Comparison of ENCODE assay signal across 12 cellular contexts in genomic region chr7:36301914-36302771, GRCh38.
DNase-seq lines count a peak whose midpoint lies in the region; ATAC-seq and TF ChIP-seq lines count a peak whose summit lies in the region.
"Had no signal": no experiment of that assay in that cellular context is flagged by ENCODE, and none has a peak within 500 bp of the region (broad histone marks: within the 10 kb centered on the region; RNA-seq: fewer than 3 reads in every experiment).

No MANE protein-coding gene starts in this region.

- no peaks in the 10 kb centered on the region for H3K27me3 ChIP-seq in A673 (replicated peaks; ENCODE audit: insufficient read depth, low read depth, low read length, poor library complexity)
- H3K27me3 ChIP-seq in CD4-positive, alpha-beta memory T cell (ENCODE audit: insufficient read depth, low read length), result no peaks in the 10 kb centered on the region
- H3K27me3 ChIP-seq: adrenal gland had no signal

- no peaks in the 10 kb centered on the region for H3K9me3 ChIP-seq in A673 (ENCODE audit: low read depth, low read length, poor library complexity, severe bottlenecking)
- H3K9me3 ChIP-seq in CD4-positive, alpha-beta memory T cell (ENCODE audit: control insufficient read depth in 1 of 2, low read length in 2 of 2), result no peaks in the 10 kb centered on the region
- H3K9me3 ChIP-seq: adrenal gland had no signal

- H3K36me3 Mint-ChIP-seq in dendritic cell treated with granulocyte-macrophage colony-stimulating factor and Interleukin-4, amounts not matched to agents 40 ng/mL and 50 ng/mL, for 4 days (ENCODE audit: low read depth), result peaks cover 65% of the 10 kb centered on the region
- H3K36me3 Mint-ChIP-seq in mesothelial cell of epicardium, result peaks cover 16% of the 10 kb centered on the region
- H3K36me3 Mint-ChIP-seq in CD4-positive, alpha-beta memory T cell, result peaks cover 26 to 32% of the 10 kb centered on the region in 2 donors
- H3K36me3 Mint-ChIP-seq: activated CD4-positive, alpha-beta memory T cell treated with anti-CD3 and anti-CD28 coated beads for 36 hours had no signal

- TF ChIP-seq CTCF in A673 (conservative IDR thresholded peaks at IDR 0.05; ENCODE audit: low read depth, low read length) (no peak; the same call in 1 of the 2 replicates), mesothelial cell of epicardium (IDR thresholded peaks at IDR 0.05; ENCODE audit: unreplicated experiment) (no peak)

- peaks cover 30% of the 10 kb centered on the region for H3K4me1 ChIP-seq in A673 (ENCODE audit: insufficient read depth, low read length, poor library complexity, severe bottlenecking)
- no peaks in the 10 kb centered on the region for H3K4me1 ChIP-seq in CD4-positive, alpha-beta memory T cell (ENCODE audit: insufficient read depth, low read length)

- CTCF ChIA-PET in A673 (lab: Charles Lee), result interaction anchor here (0.7 to 1.2 kb wide), 2 partner anchors 11 to 65 kb away, joined by 3 read pairs; no protein-coding TSS in a partner anchor
- CTCF ChIA-PET in CD4-positive, alpha-beta memory T cell (lab: Charles Lee; ENCODE audit: partially characterized antibody), result interaction anchor here (1.3 to 8.8 kb wide), 3 partner anchors 12 to 17 kb away, joined by 3 to 56 read pairs (median 3); no protein-coding TSS in a partner anchor

- no peak for ATAC-seq in HG03378 (IDR thresholded peaks at IDR 0.05; ENCODE audit: unreplicated experiment)
- no peak for ATAC-seq in HG03175 (IDR thresholded peaks at IDR 0.05; ENCODE audit: unreplicated experiment)
- ATAC-seq: stimulated activated naive CD8-positive, alpha-beta T cell treated with anti-CD3 and anti-CD28 coated beads, Interleukin-15, Interleukin-2, amounts not matched to agents 100 U/mL and 50 U/mL, for 24 hours had no signal

- TF ChIP-seq EP300 in Ishikawa (IDR thresholded peaks at IDR 0.05; ENCODE audit: borderline replicate concordance), result peak; percentile 76

- H3K27me3 Mint-ChIP-seq in dendritic cell treated with granulocyte-macrophage colony-stimulating factor and Interleukin-4, amounts not matched to agents 40 ng/mL and 50 ng/mL, for 4 days, result no peaks in the 10 kb centered on the region
- no peaks in the 10 kb centered on the region for H3K27me3 Mint-ChIP-seq in mesothelial cell of epicardium (ENCODE audit: low read depth)
- H3K27me3 Mint-ChIP-seq in CD4-positive, alpha-beta memory T cell, result no peaks in the 10 kb centered on the region
- H3K27me3 Mint-ChIP-seq: activated CD4-positive, alpha-beta memory T cell treated with anti-CD3 and anti-CD28 coated beads for 36 hours had no signal

- no peak overlapping the region for H3K4me3 Mint-ChIP-seq in dendritic cell treated with granulocyte-macrophage colony-stimulating factor and Interleukin-4, amounts not matched to agents 40 ng/mL and 50 ng/mL, for 4 days
- no peak overlapping the region for H3K4me3 Mint-ChIP-seq in mesothelial cell of epicardium
- no peak overlapping the region for H3K4me3 Mint-ChIP-seq in CD4-positive, alpha-beta memory T cell
- H3K4me3 Mint-ChIP-seq: activated CD4-positive, alpha-beta memory T cell treated with anti-CD3 and anti-CD28 coated beads for 36 hours had no signal

- no peak for TF ChIP-seq RAD21 in Ishikawa (IDR thresholded peaks at IDR 0.05; ENCODE audit: low read depth)

- TSS peak; percentile 40 for BruUV-seq in A673 (replicated peaks; lab: Mats Ljungman, UMichigan)

- H3K9me3 Mint-ChIP-seq in dendritic cell treated with granulocyte-macrophage colony-stimulating factor and Interleukin-4, amounts not matched to agents 40 ng/mL and 50 ng/mL, for 4 days, result no peaks in the 10 kb centered on the region
- H3K9me3 Mint-ChIP-seq in mesothelial cell of epicardium, result no peaks in the 10 kb centered on the region
- H3K9me3 Mint-ChIP-seq in CD4-positive, alpha-beta memory T cell, result no peaks in the 10 kb centered on the region
- H3K9me3 Mint-ChIP-seq: activated CD4-positive, alpha-beta memory T cell treated with anti-CD3 and anti-CD28 coated beads for 36 hours had no signal

- no peak overlapping the region for H3K4me3 ChIP-seq in A673 (ENCODE audit: low read depth, low read length, poor library complexity, severe bottlenecking)
- no peak overlapping the region for H3K4me3 ChIP-seq in CD4-positive, alpha-beta memory T cell (ENCODE audit: low read length in 2 of 2)
- H3K4me3 ChIP-seq: adrenal gland had no signal

- DNase-seq in A673 (ENCODE audit: low spot score), result peak; percentile 94
- no peak for DNase-seq in mesothelial cell of epicardium (ENCODE audit: low spot score in 2 of 2, unreplicated experiment in 2 of 2)
- DNase-seq in CD4-positive, alpha-beta memory T cell, result no peak
- DNase-seq in NCI-H187 treated with DMSO at 0.1 percent for 48 hours (lab: John Stamatoyannopoulos, UW), result no peak
- DNase-seq: activated CD4-positive, alpha-beta memory T cell treated with anti-CD3 and anti-CD28 coated beads for 36 hours; foreskin fibroblast; stimulated activated naive CD8-positive, alpha-beta T cell treated with anti-CD3 and anti-CD28 coated beads, Interleukin-15, Interleukin-2, amounts not matched to agents 100 U/mL and 50 U/mL, for 24 hours had no signal

- peak overlapping the region; percentile 13 for H3K27ac Mint-ChIP-seq in dendritic cell treated with granulocyte-macrophage colony-stimulating factor and Interleukin-4, amounts not matched to agents 40 ng/mL and 50 ng/mL, for 4 days
- H3K27ac Mint-ChIP-seq in mesothelial cell of epicardium, result peak overlapping the region; percentile 30
- H3K27ac Mint-ChIP-seq in CD4-positive, alpha-beta memory T cell, result peak overlapping the region in 2 of 7 donors; percentile 30 to 51
- H3K27ac Mint-ChIP-seq: activated CD4-positive, alpha-beta memory T cell treated with anti-CD3 and anti-CD28 coated beads for 36 hours had no signal

- H3K4me1 Mint-ChIP-seq in dendritic cell treated with granulocyte-macrophage colony-stimulating factor and Interleukin-4, amounts not matched to agents 40 ng/mL and 50 ng/mL, for 4 days (ENCODE audit: low read depth), result peaks cover 24% of the 10 kb centered on the region
- H3K4me1 Mint-ChIP-seq in mesothelial cell of epicardium, result peaks cover 22% of the 10 kb centered on the region
- H3K4me1 Mint-ChIP-seq in CD4-positive, alpha-beta memory T cell, result peaks cover 0 to 6% (median 0%) of the 10 kb centered on the region in 4 donors

- H3K36me3 ChIP-seq in A673 (ENCODE audit: insufficient read depth, low read length, poor library complexity, severe bottlenecking), result no peaks in the 10 kb centered on the region
- peaks cover 9% of the 10 kb centered on the region for H3K36me3 ChIP-seq in CD4-positive, alpha-beta memory T cell (ENCODE audit: insufficient read depth, low read length)

- peak overlapping the region; percentile 92 for H3K27ac ChIP-seq in A673 (ENCODE audit: low read depth, low read length, poor library complexity, severe bottlenecking)
- no peak overlapping the region for H3K27ac ChIP-seq in CD4-positive, alpha-beta memory T cell (ENCODE audit: low read depth, low read length)

- intact Hi-C loops in A673 (cut with micrococcal nuclease; ENCODE audit: unreplicated experiment), result no loop called here
- intact Hi-C loops in dendritic cell treated with granulocyte-macrophage colony-stimulating factor and Interleukin-4, amounts not matched to agents 40 ng/mL and 50 ng/mL, for 4 days (cut with micrococcal nuclease), result no loop called here
- intact Hi-C loops in CD4-positive, alpha-beta memory T cell (cut with micrococcal nuclease), result no loop called here

- POLR2A ChIA-PET in A673 (lab: Charles Lee; ENCODE audit: low non-redundant PET), result interaction anchor here (0.6 kb wide), 1 partner anchor 318 kb away, joined by 20 read pairs; no protein-coding TSS in a partner anchor
- POLR2A ChIA-PET in CD4-positive, alpha-beta memory T cell (lab: Charles Lee; ENCODE audit: partially characterized antibody), result interaction anchor here (0.9 kb wide), 1 partner anchor 13 kb away, joined by 3 read pairs; no protein-coding TSS in a partner anchor

TF ChIP-seq in Ishikawa, 13 proteins besides CTCF, POLR2A, EP300 and RAD21 (continues in another document):
- TF ChIP-seq TEAD4 (IDR thresholded peaks at IDR 0.05) (peak; percentile 62), CREB1 (IDR thresholded peaks at IDR 0.05; ENCODE audit: low read depth) (no peak), TCF12 (IDR thresholded peaks at IDR 0.05; ENCODE audit: low read depth) (peak; percentile 44; the same call in 1 of the 2 replicates), EGR1 (IDR thresholded peaks at IDR 0.05) (no peak), FOXM1 (IDR thresholded peaks at IDR 0.05; ENCODE audit: borderline replicate concordance, low read depth) (no peak), NFIC (IDR thresholded peaks at IDR 0.05) (peak; percentile 64), CEBPB (IDR thresholded peaks at IDR 0.05) (no peak), MAX (IDR thresholded peaks at IDR 0.05) (peak; percentile 98), YY1 (IDR thresholded peaks at IDR 0.05; ENCODE audit: low read depth) (peak; percentile 36), TAF1 (IDR thresholded peaks at IDR 0.05; ENCODE audit: low read depth) (no peak), ZBTB7A (IDR thresholded peaks at IDR 0.05; ENCODE audit: low read depth) (0 out of 2 replicates have a peak, but pooled peaks have one; percentile 11)
- TF ChIP-seq, protein P1, sequence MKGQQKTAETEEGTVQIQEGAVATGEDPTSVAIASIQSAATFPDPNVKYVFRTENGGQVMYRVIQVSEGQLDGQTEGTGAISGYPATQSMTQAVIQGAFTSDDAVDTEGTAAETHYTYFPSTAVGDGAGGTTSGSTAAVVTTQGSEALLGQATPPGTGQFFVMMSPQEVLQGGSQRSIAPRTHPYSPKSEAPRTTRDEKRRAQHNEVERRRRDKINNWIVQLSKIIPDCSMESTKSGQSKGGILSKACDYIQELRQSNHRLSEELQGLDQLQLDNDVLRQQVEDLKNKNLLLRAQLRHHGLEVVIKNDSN (IDR thresholded peaks at IDR 0.05), result peak; percentile 75
